ENCODE assay signal across 12 cellular contexts in the genomic region with DNA sequence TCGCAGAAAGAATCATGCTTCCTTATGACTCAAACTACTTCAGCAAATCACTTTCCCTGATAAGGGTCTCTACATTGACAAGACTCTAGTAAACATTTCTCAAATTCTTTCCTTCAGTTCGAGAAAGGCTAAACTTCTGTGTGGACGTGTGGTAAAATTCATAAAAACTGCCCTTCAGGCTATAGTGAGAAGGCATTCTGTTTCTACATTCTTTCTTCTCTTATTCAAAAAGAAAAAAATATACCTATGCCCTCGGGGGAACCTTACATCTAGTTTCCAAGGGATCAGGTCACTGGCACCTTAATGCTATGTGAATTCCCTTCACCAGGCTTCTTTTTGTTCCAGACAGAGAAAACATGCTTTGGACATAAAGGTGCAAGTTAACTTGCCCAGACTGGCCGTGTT. TPM values are rescaled to one million over a fixed set of nuclear protein-coding genes. Genes with fewer than 3 reads are reported as not detected.
DNase-seq lines count a peak whose midpoint lies in the region; ATAC-seq and TF ChIP-seq lines count a peak whose summit lies in the region.
"Had no signal": no experiment of that assay in that cellular context is flagged by ENCODE, and none has a peak within 500 bp of the region (broad histone marks: within the 10 kb centered on the region; RNA-seq: fewer than 3 reads in every experiment).

No MANE protein-coding gene starts in this region.

- TF ChIP-seq CTCF in PC-9 (conservative IDR thresholded peaks at IDR 0.05) (peak; percentile 60), endodermal cell (conservative IDR thresholded peaks at IDR 0.05) (peak; percentile 67), left lung (IDR thresholded peaks at IDR 0.05) (no peak)

- H3K36me3 ChIP-seq in PC-9 (ENCODE audit: low read depth): no peaks in the 10 kb centered on the region
- no peaks in the 10 kb centered on the region for H3K36me3 ChIP-seq in endodermal cell (ENCODE audit: control insufficient read depth, insufficient read depth, low read length)
- no peaks in the 10 kb centered on the region for H3K36me3 ChIP-seq in left lung

- H3K9me3 ChIP-seq in PC-9 (ENCODE audit: insufficient read depth, low read depth): no peaks in the 10 kb centered on the region
- H3K9me3 ChIP-seq in endodermal cell (ENCODE audit: control insufficient read depth, low read length): no peaks in the 10 kb centered on the region
- no peaks in the 10 kb centered on the region for H3K9me3 ChIP-seq in left lung

- no peaks in the 10 kb centered on the region for H3K9me3 Mint-ChIP-seq in endodermal cell
- H3K9me3 Mint-ChIP-seq: activated T-cell treated with anti-CD3 and anti-CD28 coated beads, Interleukin-2, amount 50 U/mL, for 4 hours had no signal

- POLR2A ChIA-PET in PC-9 (lab: Charles Lee; ENCODE audit: unreplicated experiment): interaction anchor here (0.7 kb wide), 1 partner anchor 85 kb away, joined by 7 read pairs; no protein-coding TSS in a partner anchor

- peak; percentile 29 for ATAC-seq in left lung
- ATAC-seq: activated T-cell treated with anti-CD3 and anti-CD28 coated beads, Interleukin-2, amount 50 U/mL, for 4 hours had no signal

- no peaks in the 10 kb centered on the region for H3K9me2 ChIP-seq in PC-9 (ENCODE audit: insufficient read depth)

- H3K4me1 ChIP-seq in PC-9 (replicated peaks; ENCODE audit: insufficient read depth) (peaks cover 16% of the 10 kb centered on the region), endodermal cell (ENCODE audit: control insufficient read depth, insufficient read depth, low read length) (peaks cover 5% of the 10 kb centered on the region), left lung (peaks cover 4 to 15% of the 10 kb centered on the region in 2 donors)

- WGBS in endodermal cell (ENCODE audit: insufficient coverage in 1 of 2, insufficient read length in 1 of 2), 2 experiments: 63 to 66% methylated on average over 4 to 5 of the region's 5 CpGs

- CTCF ChIA-PET in PC-9 (lab: Charles Lee): no interaction called here

- H3K79me2 ChIP-seq in PC-9 (ENCODE audit: low read depth): no peaks in the 10 kb centered on the region

- DNase-seq in ELF-1 (ENCODE audit: low read depth, low spot score): peak; percentile 86
- peak; percentile 51 to 96 for DNase-seq in PC-9
- DNase-seq in endodermal cell: no peak
- no peak for DNase-seq in left lung
- no peak for DNase-seq in NCI-H510A (lab: John Stamatoyannopoulos, UW)
- no peak for DNase-seq in iPS-NIHi7 (ENCODE audit: extremely low spot score)
- no peak for DNase-seq in NCI-H2107 (lab: John Stamatoyannopoulos, UW)
- DNase-seq in MV-4-11 (lab: John Stamatoyannopoulos, UW): no peak
- DNase-seq: activated CD4-positive, alpha-beta T cell treated with anti-CD3 and anti-CD28 coated beads, Interleukin-2, amount 50 U/mL, for 4 hours; activated T-cell treated with anti-CD3 and anti-CD28 coated beads, Interleukin-2, amount 50 U/mL, for 4 hours; cortex of kidney; stimulated activated naive CD4-positive, alpha-beta T cell had no signal

- H3F3A ChIP-seq in PC-9 (ENCODE audit: insufficient read depth, low read depth): peaks cover 6% of the 10 kb centered on the region; the same call in 1 of the 2 replicates

- H3K4me2 ChIP-seq in PC-9: peak overlapping the region; percentile 33

- H3K27ac ChIP-seq in PC-9 (peak overlapping the region; percentile 38), endodermal cell (ENCODE audit: low read depth, low read length) (no peak overlapping the region), left lung (no peak overlapping the region)

- H4K20me1 ChIP-seq in PC-9 (ENCODE audit: insufficient read depth): no peaks in the 10 kb centered on the region

- no peaks in the 10 kb centered on the region for H3K27me3 ChIP-seq in PC-9 (ENCODE audit: insufficient read depth, low read depth)
- H3K27me3 ChIP-seq in endodermal cell (ENCODE audit: control insufficient read depth, insufficient read depth, low read length, poor library complexity, severe bottlenecking): no peaks in the 10 kb centered on the region
- no peaks in the 10 kb centered on the region for H3K27me3 ChIP-seq in left lung

- no peak overlapping the region for H3K9ac ChIP-seq in endodermal cell (ENCODE audit: extremely low read depth, low read length, poor library complexity, severe bottlenecking)

- no peaks in the 10 kb centered on the region for H3K27me3 Mint-ChIP-seq in endodermal cell (ENCODE audit: insufficient read depth)

- H2AFZ ChIP-seq in PC-9: no peak overlapping the region

- no TSS peak for BruUV-seq in PC-9 (replicated peaks; lab: Mats Ljungman, UMichigan)

- no peak overlapping the region for H3K4me3 Mint-ChIP-seq in endodermal cell
- H3K4me3 Mint-ChIP-seq: activated T-cell treated with anti-CD3 and anti-CD28 coated beads, Interleukin-2, amount 50 U/mL, for 4 hours had no signal

- peaks cover 38% of the 10 kb centered on the region for H3K4me1 Mint-ChIP-seq in endodermal cell

- no peaks in the 10 kb centered on the region for H3K36me3 Mint-ChIP-seq in endodermal cell (ENCODE audit: low read depth)

- H3K4me3 ChIP-seq in PC-9: no peak overlapping the region
- no peak overlapping the region for H3K4me3 ChIP-seq in endodermal cell (ENCODE audit: low read length)
- no peak overlapping the region for H3K4me3 ChIP-seq in left lung

- H3K27ac Mint-ChIP-seq in endodermal cell: peak overlapping the region; percentile 73

- intact Hi-C loops in PC-9 (cut with micrococcal nuclease; ENCODE audit: unreplicated experiment): no loop called here
- intact Hi-C loops in left lung (cut with DNase I): no loop called here

RNA-seq across cellular contexts. Expression of gene VIT, which starts 4.9 kb away (rescaled TPM):
- not detected in 2 replicates for total RNA-seq in PC-9 (2021)
- total RNA-seq in endodermal cell: under 1 TPM in 1 of 2 donors, not detected in 1; 0.53 TPM
- 0.39 TPM for polyA plus RNA-seq in endodermal cell (2013, experiment 1 of 2)
- 0.58 TPM for polyA plus RNA-seq in endodermal cell (2013, experiment 2 of 2)
- total RNA-seq in left lung: 1 to 10 TPM in 1 of 2 donors, under 1 TPM in 1; 0.20 to 1.1 TPM
- total RNA-seq: activated T-cell treated with anti-CD3 and anti-CD28 coated beads, Interleukin-2, amount 50 U/mL, for 4 hours had no signal

Comparison
In these comparisons a context has a peak if more than half of its experiments do, and no peak if none do; other contexts are left out.
1. DNase-seq: peak in ELF-1 (single experiment) and PC-9 (2 of 2); none in endodermal cell (single experiment), left lung (0 of 2), NCI-H510A (single experiment), iPS-NIHi7 (single experiment), NCI-H2107 (single experiment) and MV-4-11 (single experiment).
2. CTCF ChIP-seq: peak in PC-9 (single experiment) and endodermal cell (single experiment); none in left lung (0 of 2).